Comparison of ENCODE assay signal across 1 cellular context in the genomic region with DNA sequence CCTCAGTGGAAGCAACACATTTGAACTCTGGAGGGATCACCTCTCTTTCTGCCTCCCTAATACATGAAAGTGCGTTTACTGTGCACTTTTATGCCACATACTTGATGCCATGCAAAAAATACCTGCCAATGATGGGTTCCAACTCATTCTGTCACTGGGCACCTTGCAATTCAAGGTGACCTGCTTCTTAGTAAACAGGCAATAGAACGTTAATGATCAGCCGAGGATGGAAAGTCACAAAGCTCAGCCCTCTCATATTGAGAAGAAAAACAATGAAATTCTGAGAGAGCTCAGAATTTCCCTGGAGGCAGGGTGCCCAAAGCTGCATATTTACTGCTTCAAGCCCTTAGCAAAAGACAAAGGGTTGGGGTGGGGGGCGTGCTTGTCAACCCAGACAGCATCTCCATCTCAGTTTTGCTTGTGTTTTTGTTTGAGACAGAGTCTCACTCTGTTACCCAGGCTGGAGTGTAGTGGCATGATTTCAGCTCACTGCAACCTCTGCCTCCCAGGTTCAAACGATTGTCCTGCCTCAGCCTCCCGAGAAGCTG.
TF ChIP-seq lines count a peak whose summit lies in the region.

No MANE protein-coding gene starts in this region.

TF ChIP-seq in GM23338, 12 proteins besides CTCF, POLR2A, EP300 and RAD21 (continued from another document):
- TF ChIP-seq EZH2 (IDR thresholded peaks at IDR 0.05; ENCODE audit: low read depth, unreplicated experiment) (no peak), EZH2phosphoT487 (IDR thresholded peaks at IDR 0.05; ENCODE audit: unreplicated experiment) (no peak), POLR2AphosphoS5 (IDR thresholded peaks at IDR 0.05; ENCODE audit: low read depth) (no peak)
TF ChIP-seq in GM23338: peak in this region for 0.
